Comparison of ENCODE assay signal across 8 cellular contexts in genomic region chr6:32188381-32189081, GRCh38. TPM values are rescaled to one million over a fixed set of nuclear protein-coding genes. Genes with fewer than 3 reads are reported as not detected.
DNase-seq lines count a peak whose midpoint lies in the region; ATAC-seq and TF ChIP-seq lines count a peak whose summit lies in the region.

No MANE protein-coding gene starts in this region.

- H3K36me3 Mint-ChIP-seq in activated CD4-positive, alpha-beta T cell treated with anti-CD3 and anti-CD28 coated beads, Interleukin-2, amount 10 ng/mL, durations not matched to agents 24 days and 14 days (ENCODE audit: low read depth), result peaks cover 54% of the 10 kb centered on the region

- TF ChIP-seq POLR2A in testis (IDR thresholded peaks at IDR 0.05), result no peak

- H3K27me3 ChIP-seq in testis, result no peaks in the 10 kb centered on the region

- no peak for DNase-seq in activated CD4-positive, alpha-beta T cell treated with anti-CD3 and anti-CD28 coated beads, Interleukin-2, amount 10 ng/mL, durations not matched to agents 24 days and 14 days
- no peak for DNase-seq in activated CD4-positive, alpha-beta T cell treated with anti-CD3 and anti-CD28 coated beads, Interleukin-2, amount 50 U/mL, for 48 hours
- peak; percentile 52 for DNase-seq in left kidney (ENCODE audit: low read depth, low spot score)
- DNase-seq in testis, result no peak
- no peak for DNase-seq in germinal center (ENCODE audit: low spot score)
- no peak for DNase-seq in NOMO-1 treated with dmso at 0.1 percent for 144 hours (lab: John Stamatoyannopoulos, UW; ENCODE audit: unreplicated experiment)

- peak overlapping the region; percentile 87 for H3K4me3 Mint-ChIP-seq in activated CD4-positive, alpha-beta T cell treated with anti-CD3 and anti-CD28 coated beads, Interleukin-2, amount 10 ng/mL, durations not matched to agents 24 days and 14 days

- no peaks in the 10 kb centered on the region for H3K9me3 ChIP-seq in testis

- H3K27ac Mint-ChIP-seq in activated CD4-positive, alpha-beta T cell treated with anti-CD3 and anti-CD28 coated beads, Interleukin-2, amount 10 ng/mL, durations not matched to agents 24 days and 14 days, result peak overlapping the region; percentile 79

- peak overlapping the region; percentile 99 for H3K27ac ChIP-seq in angular gyrus (ENCODE audit: low read depth, low read length)
- H3K27ac ChIP-seq in testis, result peak overlapping the region; percentile 98 to 99

- peaks cover 50% of the 10 kb centered on the region for H3K4me1 Mint-ChIP-seq in activated CD4-positive, alpha-beta T cell treated with anti-CD3 and anti-CD28 coated beads, Interleukin-2, amount 10 ng/mL, durations not matched to agents 24 days and 14 days

- H3K9me3 Mint-ChIP-seq in activated CD4-positive, alpha-beta T cell treated with anti-CD3 and anti-CD28 coated beads, Interleukin-2, amount 10 ng/mL, durations not matched to agents 24 days and 14 days, result no peaks in the 10 kb centered on the region

- no peaks in the 10 kb centered on the region for H3K36me3 ChIP-seq in testis (ENCODE audit: low read depth, missing control alignments)

- H3K4me1 ChIP-seq in testis, result peaks cover 32% of the 10 kb centered on the region

- H3K27me3 Mint-ChIP-seq in activated CD4-positive, alpha-beta T cell treated with anti-CD3 and anti-CD28 coated beads, Interleukin-2, amount 10 ng/mL, durations not matched to agents 24 days and 14 days, result no peaks in the 10 kb centered on the region

- intact Hi-C loops in activated CD4-positive, alpha-beta T cell treated with anti-CD3 and anti-CD28 coated beads, Interleukin-2, amount 10 ng/mL, durations not matched to agents 24 days and 14 days (cut with micrococcal nuclease), result no loop called here
- intact Hi-C loops in testis (cut with DNase I; ENCODE audit: low total_unique reads), result no loop called here

- WGBS in testis, 2 donors, result 11 to 20% methylated on average over 10 to 13 of the region's 13 CpGs

- no peak for TF ChIP-seq CTCF in testis (IDR thresholded peaks at IDR 0.05)

- H3K4me3 ChIP-seq in testis, result peak overlapping the region; percentile 73 to 93

- ATAC-seq in GM19035 (IDR thresholded peaks at IDR 0.05; ENCODE audit: unreplicated experiment), result no peak

RNA-seq across cellular contexts. Expression of gene PBX2, which starts 1.5 kb away (rescaled TPM):
- total RNA-seq in activated CD4-positive, alpha-beta T cell treated with anti-CD3 and anti-CD28 coated beads, Interleukin-2, amount 10 ng/mL, durations not matched to agents 24 days and 14 days, result 88.1 and 92.7 TPM in 2 replicates
- total RNA-seq in testis, result 100 to 1,000 TPM in 1 of 2 donors, 10 to 100 TPM in 1; 97.9 to 111 TPM
- 65.0 TPM for polyA plus RNA-seq in testis (ENCODE audit: insufficient read depth, low read depth, low replicate concordance)

RNA-seq across cellular contexts. Expression of gene GPSM3, which starts 3.9 kb away (rescaled TPM):
- 81.1 and 82.4 TPM in 2 replicates for total RNA-seq in activated CD4-positive, alpha-beta T cell treated with anti-CD3 and anti-CD28 coated beads, Interleukin-2, amount 10 ng/mL, durations not matched to agents 24 days and 14 days
- total RNA-seq in testis, result 1 to 10 TPM; 5.4 to 7.7 TPM
- 11.3 TPM for polyA plus RNA-seq in testis (ENCODE audit: insufficient read depth, low read depth, low replicate concordance)

RNA-seq across cellular contexts. Expression of gene AGER, which starts 4.5 kb away (rescaled TPM):
- 20.7 and 24.1 TPM in 2 replicates for total RNA-seq in activated CD4-positive, alpha-beta T cell treated with anti-CD3 and anti-CD28 coated beads, Interleukin-2, amount 10 ng/mL, durations not matched to agents 24 days and 14 days
- 1 to 10 TPM; 5.8 to 8.6 TPM for total RNA-seq in testis
- 7.8 TPM for polyA plus RNA-seq in testis (ENCODE audit: insufficient read depth, low read depth, low replicate concordance)

RNA-seq across cellular contexts. Expression of gene RNF5, which starts 10.3 kb away (rescaled TPM):
- 59.9 and 62.6 TPM in 2 replicates for total RNA-seq in activated CD4-positive, alpha-beta T cell treated with anti-CD3 and anti-CD28 coated beads, Interleukin-2, amount 10 ng/mL, durations not matched to agents 24 days and 14 days
- total RNA-seq in testis, result 10 to 100 TPM; 76.1 to 79.0 TPM
- polyA plus RNA-seq in testis (ENCODE audit: insufficient read depth, low read depth, low replicate concordance), result 67.1 TPM

RNA-seq across cellular contexts. Expression of gene AGPAT1, which starts 12.6 kb away (rescaled TPM):
- 31.4 and 32.6 TPM in 2 replicates for total RNA-seq in activated CD4-positive, alpha-beta T cell treated with anti-CD3 and anti-CD28 coated beads, Interleukin-2, amount 10 ng/mL, durations not matched to agents 24 days and 14 days
- total RNA-seq in testis, result 100 to 1,000 TPM; 107 to 115 TPM
- 158 TPM for polyA plus RNA-seq in testis (ENCODE audit: insufficient read depth, low read depth, low replicate concordance)
